In genomic region chr3:133583396-133583795, GRCh38 we compare ENCODE assay signal across 17 cellular contexts.
"Had no signal": no experiment of that assay in that cellular context is flagged by ENCODE, and none has a peak within 500 bp of the region (broad histone marks: within the 10 kb centered on the region; RNA-seq: fewer than 3 reads in every experiment).

No MANE protein-coding gene starts in this region.

- H3K4me3 ChIP-seq: body of pancreas, colonic mucosa, esophagus squamous epithelium, tibial artery, uterus had no signal

- H2AFZ ChIP-seq: parathyroid adenoma had no signal

- H3K4me3 Mint-ChIP-seq: T-cell had no signal

- H3K9me3 ChIP-seq: body of pancreas, colonic mucosa, esophagus squamous epithelium, tibial artery, uterus had no signal

- ATAC-seq: body of pancreas, left lobe of liver, T-cell had no signal

- H3K4me1 ChIP-seq: uterus had no signal

- H3K36me3 ChIP-seq: uterus had no signal

- H3K27me3 Mint-ChIP-seq: T-cell had no signal

- DNase-seq: activated CD4-positive, alpha-beta T cell treated with anti-CD3 and anti-CD28 coated beads, Interleukin-2, amount 50 U/mL, for 48 hours; activated CD4-positive, CD25-positive, alpha-beta regulatory T cell treated with anti-CD3 and anti-CD28 coated beads, Interleukin-2, amount 50 U/mL, for 72 hours; activated naive CD4-positive, alpha-beta T cell; amygdala; body of pancreas; caudate nucleus; colonic mucosa; esophagus squamous epithelium; hippocampal formation; stimulated activated CD4-positive, alpha-beta T cell treated with anti-CD3 and anti-CD28 coated beads, Interleukin-12 subunit alpha, Interleukin-12 subunit beta, amount 100 ng/mL, for 4 hours; stimulated activated CD4-positive, alpha-beta T cell treated with anti-CD3 and anti-CD28 coated beads, Interleukin-2, amount 100 ng/mL, for 24 hours; T-cell; T1000; tibial artery; uterus had no signal

- H3K9me3 Mint-ChIP-seq: T-cell had no signal

- H3K27ac ChIP-seq: body of pancreas, colonic mucosa, esophagus squamous epithelium, parathyroid adenoma, tibial artery, uterus had no signal

- H3K9ac ChIP-seq: parathyroid adenoma had no signal

- H3K27me3 ChIP-seq: body of pancreas, colonic mucosa, esophagus squamous epithelium, tibial artery, uterus had no signal
